Comparison of ENCODE assay signal across 26 cellular contexts in the genomic region with DNA sequence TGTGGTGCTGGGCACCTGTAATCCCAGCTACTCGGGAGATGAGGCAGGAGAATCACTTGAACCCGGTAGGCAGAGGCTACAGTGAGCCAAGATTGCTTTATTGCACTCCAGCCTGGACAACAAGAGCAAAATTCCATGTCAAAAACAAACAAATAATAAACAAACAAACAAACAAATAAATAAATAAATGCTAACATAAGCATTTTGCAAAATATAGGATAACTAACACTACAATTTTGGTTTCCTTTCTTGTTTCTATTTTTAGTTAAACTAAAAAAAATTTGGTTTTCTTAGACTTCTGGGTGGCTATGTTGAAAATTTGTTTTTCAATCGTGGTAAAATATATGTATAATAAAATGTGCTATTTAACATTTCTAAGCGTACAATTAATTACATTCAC.
"Had no signal": no experiment of that assay in that cellular context is flagged by ENCODE, and none has a peak within 500 bp of the region (broad histone marks: within the 10 kb centered on the region; RNA-seq: fewer than 3 reads in every experiment).

No MANE protein-coding gene starts in this region.

- FAIRE-seq: small intestine, urothelium cell line had no signal

- H3K27me3 Mint-ChIP-seq: memory B cell; stimulated activated naive CD8-positive, alpha-beta T cell treated with anti-CD3 and anti-CD28 coated beads, Interleukin-15, Interleukin-2, amounts not matched to agents 100 ng/mL and 50 ng/mL, for 24 hours had no signal

- H3K4me3 ChIP-seq: lung, mucosa of descending colon, ovary, sigmoid colon, spleen, suprapubic skin, upper lobe of right lung had no signal

- H3K9me3 ChIP-seq: left ventricle myocardium inferior, mucosa of descending colon, ovary, prostate gland, sigmoid colon, spleen, suprapubic skin, thoracic aorta, tibial artery, upper lobe of right lung had no signal

- H3K27ac ChIP-seq: left ventricle myocardium inferior, ovary, sigmoid colon, spleen, suprapubic skin, thoracic aorta, tibial artery, upper lobe of right lung had no signal

- H3K27ac Mint-ChIP-seq: immature natural killer cell; memory B cell; naive thymus-derived CD4-positive, alpha-beta T cell; natural killer cell treated with Interleukin-12 subunit alpha and Interleukin-12 subunit beta and Interleukin-15 and Interleukin-18, amount 100 ng/mL, for 72 hours; stimulated activated effector memory CD8-positive, alpha-beta T cell treated with anti-CD3 and anti-CD28 coated beads, Interleukin-12 subunit alpha, Interleukin-12 subunit beta, amount 100 ng/mL, for 72 hours; stimulated activated naive CD8-positive, alpha-beta T cell treated with anti-CD3 and anti-CD28 coated beads, Interleukin-15, Interleukin-2, amounts not matched to agents 100 ng/mL and 50 ng/mL, for 24 hours had no signal

- DNase-seq: immature natural killer cell; left ventricle myocardium inferior; midbrain; mucosa of descending colon; naive thymus-derived CD4-positive, alpha-beta T cell; ovary; posterior cingulate gyrus; retina; right cardiac atrium; sigmoid colon; small intestine; spleen; stimulated activated CD4-positive, alpha-beta T cell treated with anti-CD3 and anti-CD28 coated beads, Interleukin-4, amount 100 ng/mL, for 24 hours; stimulated activated naive CD4-positive, alpha-beta T cell; tibial artery; trophoblast cell; upper lobe of right lung had no signal

- H3K36me3 ChIP-seq: left ventricle myocardium inferior, ovary, prostate gland, sigmoid colon, spleen, suprapubic skin, thoracic aorta, tibial artery, upper lobe of right lung had no signal

- H3K36me3 Mint-ChIP-seq: immature natural killer cell; memory B cell; naive thymus-derived CD4-positive, alpha-beta T cell; natural killer cell treated with Interleukin-12 subunit alpha and Interleukin-12 subunit beta and Interleukin-15 and Interleukin-18, amount 100 ng/mL, for 72 hours; stimulated activated effector memory CD8-positive, alpha-beta T cell treated with anti-CD3 and anti-CD28 coated beads, Interleukin-12 subunit alpha, Interleukin-12 subunit beta, amount 100 ng/mL, for 72 hours had no signal

- H3K4me3 Mint-ChIP-seq: immature natural killer cell; memory B cell; naive thymus-derived CD4-positive, alpha-beta T cell; natural killer cell treated with Interleukin-12 subunit alpha and Interleukin-12 subunit beta and Interleukin-15 and Interleukin-18, amount 100 ng/mL, for 72 hours; stimulated activated effector memory CD8-positive, alpha-beta T cell treated with anti-CD3 and anti-CD28 coated beads, Interleukin-12 subunit alpha, Interleukin-12 subunit beta, amount 100 ng/mL, for 72 hours; stimulated activated naive CD8-positive, alpha-beta T cell treated with anti-CD3 and anti-CD28 coated beads, Interleukin-15, Interleukin-2, amounts not matched to agents 100 ng/mL and 50 ng/mL, for 24 hours had no signal

- H3K4me1 Mint-ChIP-seq: immature natural killer cell; memory B cell; naive thymus-derived CD4-positive, alpha-beta T cell; stimulated activated effector memory CD8-positive, alpha-beta T cell treated with anti-CD3 and anti-CD28 coated beads, Interleukin-12 subunit alpha, Interleukin-12 subunit beta, amount 100 ng/mL, for 72 hours had no signal

- H3K27me3 ChIP-seq: ovary, sigmoid colon, spleen, suprapubic skin, upper lobe of right lung had no signal

- H3K4me1 ChIP-seq: left ventricle myocardium inferior, prostate gland, sigmoid colon, spleen, upper lobe of right lung had no signal

- H3K9me3 Mint-ChIP-seq: immature natural killer cell; memory B cell; naive thymus-derived CD4-positive, alpha-beta T cell; stimulated activated effector memory CD8-positive, alpha-beta T cell treated with anti-CD3 and anti-CD28 coated beads, Interleukin-12 subunit alpha, Interleukin-12 subunit beta, amount 100 ng/mL, for 72 hours; stimulated activated naive CD8-positive, alpha-beta T cell treated with anti-CD3 and anti-CD28 coated beads, Interleukin-15, Interleukin-2, amounts not matched to agents 100 ng/mL and 50 ng/mL, for 24 hours had no signal

- ATAC-seq: mucosa of descending colon; naive thymus-derived CD4-positive, alpha-beta T cell; natural killer cell treated with Interleukin-12 subunit alpha and Interleukin-12 subunit beta and Interleukin-15 and Interleukin-18, amount 100 ng/mL, for 72 hours; stimulated activated effector memory CD8-positive, alpha-beta T cell treated with anti-CD3 and anti-CD28 coated beads, Interleukin-12 subunit alpha, Interleukin-12 subunit beta, amount 100 ng/mL, for 72 hours; upper lobe of right lung had no signal
